ENCODE assay signal across 10 cellular contexts in the genomic region with DNA sequence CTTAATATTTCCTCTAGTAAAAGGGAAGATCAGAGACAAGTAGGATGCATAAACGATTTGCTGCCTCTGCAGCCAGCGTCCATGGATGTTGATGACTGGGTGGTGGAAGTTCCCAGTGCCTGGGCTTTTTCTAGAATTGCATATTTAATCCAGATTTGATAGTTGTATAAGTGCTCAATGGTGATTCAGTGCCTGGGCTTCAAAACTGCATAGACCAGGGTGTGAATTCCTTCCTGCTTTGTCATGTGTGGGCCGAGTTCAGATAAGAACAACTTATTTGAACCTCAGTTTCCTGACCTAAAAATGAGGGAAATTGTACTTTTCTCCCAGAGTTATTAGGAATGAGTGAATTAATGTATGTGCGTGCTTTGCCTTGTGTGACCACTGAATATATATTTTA.
DNase-seq lines count a peak whose midpoint lies in the region; ATAC-seq, FAIRE-seq and TF ChIP-seq lines count a peak whose summit lies in the region.
"Had no signal": no experiment of that assay in that cellular context is flagged by ENCODE, and none has a peak within 500 bp of the region (broad histone marks: within the 10 kb centered on the region; RNA-seq: fewer than 3 reads in every experiment).

No MANE protein-coding gene starts in this region.

- H3K4me2 ChIP-seq in A549 = peak overlapping the region; percentile 58
- H3K4me2 ChIP-seq: BLaER1 treated with 17β-estradiol and CSF1 and Interleukin-3, amounts not matched to agents 10 nM and 100 nM had no signal

- CTCF ChIA-PET in A549 (lab: Yijun Ruan, JAX) = interaction anchor here (0.6 to 5.9 kb wide), 2 partner anchors 13 to 388 kb away, joined by 4 to 30 read pairs; no protein-coding TSS in a partner anchor

- no peak overlapping the region for H3K4me3 Mint-ChIP-seq in endodermal cell

- H3K9ac ChIP-seq in endodermal cell (ENCODE audit: extremely low read depth, low read length, poor library complexity, severe bottlenecking) = no peak overlapping the region
- H3K9ac ChIP-seq: BLaER1 treated with 17β-estradiol and CSF1 and Interleukin-3, amounts not matched to agents 10 nM and 100 nM had no signal

- no peaks in the 10 kb centered on the region for H3K36me3 Mint-ChIP-seq in endodermal cell (ENCODE audit: low read depth)

- 25% methylated on average over 4 of the region's 4 CpGs for WGBS in A549 (ENCODE audit: missing lambda C conversion rate)
- WGBS in endodermal cell (ENCODE audit: insufficient coverage in 1 of 2, insufficient read length in 1 of 2), 2 experiments = 50 to 74% methylated on average over 1 to 3 of the region's 4 CpGs
- 63 to 79% methylated on average over 2 to 3 of the region's 4 CpGs for WGBS in mesodermal cell (ENCODE audit: insufficient coverage in 2 of 2), 2 experiments

- no peak for TF ChIP-seq CTCF in A549 (IDR thresholded peaks at IDR 0.05)
- no peak for TF ChIP-seq CTCF in endodermal cell (conservative IDR thresholded peaks at IDR 0.05)
- TF ChIP-seq CTCF in vagina (IDR thresholded peaks at IDR 0.05) = no peak
- TF ChIP-seq CTCF in D721Med (IDR thresholded peaks at IDR 0.05; ENCODE audit: insufficient read depth, missing control alignments) = no peak

- DNase-seq in A549 (ENCODE audit: low read depth in 1 of 2, low spot score in 1 of 2) (peak in 1 of 2 experiments; percentile 22), endodermal cell (no peak), vagina (ENCODE audit: extremely low spot score in 2 of 2) (no peak), NCI-H1048 (lab: John Stamatoyannopoulos, UW) (no peak), D721Med (ENCODE audit: insufficient read length, low spot score) (no peak), NCI-H510A (lab: John Stamatoyannopoulos, UW) (no peak)

- H3K27ac ChIP-seq in A549 (peak overlapping the region; percentile 26 to 71; a peak in 4 of 6 replicates), endodermal cell (ENCODE audit: low read depth, low read length) (no peak overlapping the region), mesodermal cell (ENCODE audit: low read depth, low read length, severe bottlenecking) (peak overlapping the region; percentile 75), vagina (no peak overlapping the region)
- H3K27ac ChIP-seq: BLaER1 treated with 17β-estradiol and CSF1 and Interleukin-3, amounts not matched to agents 10 nM and 100 nM had no signal

- no peak for TF ChIP-seq EP300 in A549 (IDR thresholded peaks at IDR 0.05)
- no peak for TF ChIP-seq EP300 in Ishikawa (IDR thresholded peaks at IDR 0.05; ENCODE audit: borderline replicate concordance)

- H3K4me1 Mint-ChIP-seq in endodermal cell = peaks cover 3% of the 10 kb centered on the region

- H3K27me3 ChIP-seq in endodermal cell (ENCODE audit: control insufficient read depth, insufficient read depth, low read length, poor library complexity, severe bottlenecking) (no peaks in the 10 kb centered on the region), vagina (no peaks in the 10 kb centered on the region)
- H3K27me3 ChIP-seq: BLaER1 treated with 17β-estradiol and CSF1 and Interleukin-3, amounts not matched to agents 10 nM and 100 nM had no signal

- H3K36me3 ChIP-seq in endodermal cell (ENCODE audit: control insufficient read depth, insufficient read depth, low read length) = peaks cover 10% of the 10 kb centered on the region
- peaks cover 13% of the 10 kb centered on the region for H3K36me3 ChIP-seq in mesodermal cell (ENCODE audit: control insufficient read depth, insufficient read depth, low read length)
- H3K36me3 ChIP-seq in vagina = no peaks in the 10 kb centered on the region
- H3K36me3 ChIP-seq: BLaER1 treated with 17β-estradiol and CSF1 and Interleukin-3, amounts not matched to agents 10 nM and 100 nM had no signal

- no peak for TF ChIP-seq RAD21 in A549 (conservative IDR thresholded peaks at IDR 0.05 in 1 of 2, IDR thresholded peaks at IDR 0.05 in 1 of 2)
- no peak for TF ChIP-seq RAD21 in Ishikawa (IDR thresholded peaks at IDR 0.05; ENCODE audit: low read depth)

- no peaks in the 10 kb centered on the region for H3K27me3 Mint-ChIP-seq in endodermal cell (ENCODE audit: insufficient read depth)

- intact Hi-C loops in vagina (cut with DNase I) = no loop called here

- POLR2A ChIA-PET in A549 (lab: Yijun Ruan, JAX) = interaction anchor here (0.6 kb wide), 1 partner anchor 164 kb away, joined by 5 read pairs; the partner anchor contains the start of gene TANC1

- TF ChIP-seq POLR2A in A549 (IDR thresholded peaks at IDR 0.05; ENCODE audit: low read length) (no peak), vagina (IDR thresholded peaks at IDR 0.05) (no peak)

- H3K4me1 ChIP-seq in A549 = peaks cover 14% of the 10 kb centered on the region
- H3K4me1 ChIP-seq in endodermal cell (ENCODE audit: control insufficient read depth, insufficient read depth, low read length) = peaks cover 3% of the 10 kb centered on the region
- H3K4me1 ChIP-seq in mesodermal cell (ENCODE audit: control insufficient read depth, insufficient read depth, low read length, poor library complexity, severe bottlenecking) = peaks cover 75% of the 10 kb centered on the region
- peaks cover 48% of the 10 kb centered on the region for H3K4me1 ChIP-seq in vagina

- FAIRE-seq in A549 (lab: Jason Lieb, UNC) (no peak), D721Med (lab: Jason Lieb, UNC) (no peak)
- FAIRE-seq: GM12878 had no signal

- no peaks in the 10 kb centered on the region for H3K9me3 ChIP-seq in A549
- peaks cover 3% of the 10 kb centered on the region for H3K9me3 ChIP-seq in endodermal cell (ENCODE audit: control insufficient read depth, low read length)
- no peaks in the 10 kb centered on the region for H3K9me3 ChIP-seq in mesodermal cell (ENCODE audit: control insufficient read depth, low read length)
- no peaks in the 10 kb centered on the region for H3K9me3 ChIP-seq in vagina
- H3K9me3 ChIP-seq: BLaER1 treated with 17β-estradiol and CSF1 and Interleukin-3, amounts not matched to agents 10 nM and 100 nM had no signal

- H3K27ac Mint-ChIP-seq in endodermal cell = peak overlapping the region; percentile 78

- no peaks in the 10 kb centered on the region for H3K9me3 Mint-ChIP-seq in endodermal cell

- no peak overlapping the region for H3K4me3 ChIP-seq in A549
- no peak overlapping the region for H3K4me3 ChIP-seq in endodermal cell (ENCODE audit: low read length)
- H3K4me3 ChIP-seq in mesodermal cell (ENCODE audit: extremely low read depth, insufficient read depth, low read length, poor library complexity, severe bottlenecking) = no peak overlapping the region
- no peak overlapping the region for H3K4me3 ChIP-seq in vagina
- H3K4me3 ChIP-seq: BLaER1 treated with 17β-estradiol and CSF1 and Interleukin-3, amounts not matched to agents 10 nM and 100 nM; GM12878 had no signal

- ATAC-seq in A549 = peak; percentile 61 to 63; a peak in 4 of 6 replicates
- ATAC-seq: GM12878 had no signal

TF ChIP-seq in A549, 52 proteins besides CTCF, POLR2A, EP300 and RAD21:
- no peak for TF ChIP-seq CHD4 (IDR thresholded peaks at IDR 0.05; ENCODE audit: borderline replicate concordance)
- TF ChIP-seq FOSL2 (IDR thresholded peaks at IDR 0.05) = no peak
- peak; percentile 22; the same call in 1 of the 2 replicates for TF ChIP-seq FOSL2 (CRISPR knock-in tag; IDR thresholded peaks at IDR 0.05)

TF ChIP-seq in Ishikawa, 13 proteins besides CTCF, POLR2A, EP300 and RAD21:
- TF ChIP-seq, protein P1, sequence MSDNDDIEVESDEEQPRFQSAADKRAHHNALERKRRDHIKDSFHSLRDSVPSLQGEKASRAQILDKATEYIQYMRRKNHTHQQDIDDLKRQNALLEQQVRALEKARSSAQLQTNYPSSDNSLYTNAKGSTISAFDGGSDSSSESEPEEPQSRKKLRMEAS (IDR thresholded peaks at IDR 0.05) = 0 out of 2 replicates have a peak, but pooled peaks have one; percentile 20
- TF ChIP-seq YY1 (IDR thresholded peaks at IDR 0.05; ENCODE audit: low read depth) (no peak), CEBPB (IDR thresholded peaks at IDR 0.05) (no peak)

Comparison
In these comparisons a context has a peak if more than half of its experiments do, and no peak if none do; other contexts are left out.
1. H3K27ac ChIP-seq: peak in A549 (2 of 2) and mesodermal cell (single experiment); none in endodermal cell (single experiment) and vagina (single experiment).